10 cellular contexts compared by ENCODE assay signal in genomic region chr9:89372230-89372816, GRCh38. TPM values are rescaled to one million over a fixed set of nuclear protein-coding genes. Genes with fewer than 3 reads are reported as not detected.
DNase-seq lines count a peak whose midpoint lies in the region; ATAC-seq and TF ChIP-seq lines count a peak whose summit lies in the region.
"Had no signal": no experiment of that assay in that cellular context is flagged by ENCODE, and none has a peak within 500 bp of the region (broad histone marks: within the 10 kb centered on the region; RNA-seq: fewer than 3 reads in every experiment).

No MANE protein-coding gene starts in this region.

- TF ChIP-seq POLR2A in NB4 (IDR thresholded peaks at IDR 0.05; ENCODE audit: extremely low read depth, insufficient read length), result no peak

- H3K9me3 ChIP-seq in mesenchymal stem cell (ENCODE audit: control insufficient read depth, low read length), result no peaks in the 10 kb centered on the region
- peaks cover 12% of the 10 kb centered on the region for H3K9me3 ChIP-seq in trophoblast cell (ENCODE audit: insufficient read depth, low read depth, low read length)

- TF ChIP-seq CTCF in NB4 (IDR thresholded peaks at IDR 0.05; ENCODE audit: low read depth, low read length), result no peak

- H3K36me3 ChIP-seq in mesenchymal stem cell (ENCODE audit: control insufficient read depth in 1 of 2, insufficient read depth in 2 of 2, low read depth in 1 of 2, low read length in 2 of 2), result peaks cover 0 to 28% of the 10 kb centered on the region in 2 experiments
- H3K36me3 ChIP-seq in trophoblast cell (ENCODE audit: control insufficient read depth in 1 of 2, insufficient read depth in 2 of 2, low read length in 2 of 2), result peaks cover 0 to under 1% of the 10 kb centered on the region in 2 experiments

- peak overlapping the region; percentile 29 for H2BK15ac ChIP-seq in mesenchymal stem cell (ENCODE audit: low read depth, poor library complexity, severe bottlenecking)

- H2BK5ac ChIP-seq in mesenchymal stem cell (ENCODE audit: low read depth, low read length, poor library complexity, severe bottlenecking), result no peak overlapping the region
- no peak overlapping the region for H2BK5ac ChIP-seq in trophoblast cell (ENCODE audit: low read depth, low read length, poor library complexity)

- no peaks in the 10 kb centered on the region for H3K79me1 ChIP-seq in mesenchymal stem cell (replicated peaks; ENCODE audit: low read length, poor library complexity, severe bottlenecking)
- H3K79me1 ChIP-seq in trophoblast cell (ENCODE audit: low read length), result no peaks in the 10 kb centered on the region

- peak overlapping the region; percentile 70 for H4K91ac ChIP-seq in mesenchymal stem cell (ENCODE audit: low read length)
- no peak overlapping the region for H4K91ac ChIP-seq in trophoblast cell (ENCODE audit: low read depth, low read length)

- no peak overlapping the region for H3K9ac ChIP-seq in mesenchymal stem cell (ENCODE audit: low read length)
- H3K9ac ChIP-seq in trophoblast cell (ENCODE audit: low read length), result no peak overlapping the region
- H3K9ac ChIP-seq: parathyroid adenoma had no signal

- WGBS in mesenchymal stem cell, result 91% methylated on average over 11 of the region's 14 CpGs
- 100% methylated on average over 2 of the region's 14 CpGs for WGBS in trophoblast cell (ENCODE audit: extremely low coverage, insufficient coverage, insufficient read length)

- H2BK12ac ChIP-seq in mesenchymal stem cell (ENCODE audit: low read length in 2 of 2) (no peak overlapping the region), trophoblast cell (ENCODE audit: low read length) (no peak overlapping the region)

- H3K4me3 ChIP-seq in NB4 (ENCODE audit: low read depth, low read length), result no peak overlapping the region
- no peak overlapping the region for H3K4me3 ChIP-seq in mesenchymal stem cell (ENCODE audit: insufficient read depth in 1 of 2, low read depth in 1 of 2, low read length in 2 of 2)
- no peak overlapping the region for H3K4me3 ChIP-seq in trophoblast cell (ENCODE audit: low read depth, low read length)

- H3K23ac ChIP-seq in mesenchymal stem cell (ENCODE audit: low read length in 2 of 2) (no peak overlapping the region), trophoblast cell (ENCODE audit: low read length) (no peak overlapping the region)

- no peaks in the 10 kb centered on the region for H3K27me3 ChIP-seq in mesenchymal stem cell (ENCODE audit: control insufficient read depth in 1 of 2, insufficient read depth in 1 of 2, low read length in 2 of 2)
- no peaks in the 10 kb centered on the region for H3K27me3 ChIP-seq in trophoblast cell (ENCODE audit: insufficient read depth, low read length)

- H3K14ac ChIP-seq in mesenchymal stem cell (ENCODE audit: low read length in 2 of 2) (no peak overlapping the region), trophoblast cell (ENCODE audit: low read length) (no peak overlapping the region)

- H3K18ac ChIP-seq in mesenchymal stem cell (ENCODE audit: low read depth in 1 of 2, low read length in 2 of 2) (no peak overlapping the region), trophoblast cell (ENCODE audit: low read length) (no peak overlapping the region)

- H3K79me2 ChIP-seq in trophoblast cell (ENCODE audit: control insufficient read depth, insufficient read depth, low read length, poor library complexity), result no peaks in the 10 kb centered on the region
- H3K79me2 ChIP-seq: parathyroid adenoma had no signal

- peak; percentile 28 for DNase-seq in COLO668 (lab: John Stamatoyannopoulos, UW; ENCODE audit: unreplicated experiment)
- DNase-seq in NB4 (ENCODE audit: low read depth), result peak; percentile 36
- peak; percentile 72 for DNase-seq in activated CD8-positive, alpha-beta memory T cell treated with anti-CD3 and anti-CD28 coated beads for 24 hours
- peak; percentile 19 for DNase-seq in mesenchymal stem cell
- DNase-seq in HK-2 (ENCODE audit: unreplicated experiment), result no peak
- DNase-seq in DMS79 treated with DMSO at 0.1 percent for 48 hours (lab: John Stamatoyannopoulos, UW), result no peak
- DNase-seq in trophoblast cell, result no peak
- DNase-seq: NCI-H2171 had no signal

- H3K4me1 ChIP-seq in mesenchymal stem cell (ENCODE audit: control insufficient read depth, insufficient read depth, low read depth, low read length), result peaks cover 33% of the 10 kb centered on the region
- peaks cover 4 to 9% of the 10 kb centered on the region in 2 experiments for H3K4me1 ChIP-seq in trophoblast cell (ENCODE audit: control insufficient read depth in 1 of 2, insufficient read depth in 2 of 2, low read length in 2 of 2)
- H3K4me1 ChIP-seq: parathyroid adenoma had no signal

- H3K27ac ChIP-seq in mesenchymal stem cell (ENCODE audit: low read length, poor library complexity, severe bottlenecking), result no peak overlapping the region
- H3K27ac ChIP-seq in trophoblast cell (ENCODE audit: low read depth, low read length), result no peak overlapping the region
- H3K27ac ChIP-seq: parathyroid adenoma had no signal

- H3K4me2 ChIP-seq in mesenchymal stem cell (ENCODE audit: low read length, poor library complexity, severe bottlenecking) (no peak overlapping the region), trophoblast cell (ENCODE audit: low read length) (no peak overlapping the region)

- peak overlapping the region; percentile 35 for H4K8ac ChIP-seq in mesenchymal stem cell (ENCODE audit: low read length)
- H4K8ac ChIP-seq in trophoblast cell (ENCODE audit: low read depth, low read length), result no peak overlapping the region

- no peak overlapping the region for H3K4ac ChIP-seq in mesenchymal stem cell (ENCODE audit: low read depth in 1 of 2, low read length in 2 of 2)
- H3K4ac ChIP-seq in trophoblast cell (ENCODE audit: low read depth, low read length), result no peak overlapping the region

- ATAC-seq in HG03432 (IDR thresholded peaks at IDR 0.05; ENCODE audit: unreplicated experiment), result no peak

- no peak overlapping the region for H4K12ac ChIP-seq in trophoblast cell (ENCODE audit: low read depth, low read length)

- no peak overlapping the region for H2BK120ac ChIP-seq in mesenchymal stem cell (ENCODE audit: low read depth, low read length)
- no peak overlapping the region for H2BK120ac ChIP-seq in trophoblast cell (ENCODE audit: insufficient read depth, low read length, poor library complexity)

- no peak overlapping the region for H2AFZ ChIP-seq in mesenchymal stem cell (ENCODE audit: low read depth, low read length)
- no peak overlapping the region for H2AFZ ChIP-seq in trophoblast cell (ENCODE audit: insufficient read depth, low read length, poor library complexity)
- H2AFZ ChIP-seq: parathyroid adenoma had no signal

- no peak overlapping the region for H2AK5ac ChIP-seq in mesenchymal stem cell (ENCODE audit: low read length, severe bottlenecking)
- H2AK5ac ChIP-seq in trophoblast cell (ENCODE audit: low read length), result no peak overlapping the region

RNA-seq across cellular contexts. Expression of gene SECISBP2, which starts 54.0 kb away (rescaled TPM):
- 20.4 TPM for polyA plus RNA-seq in mesenchymal stem cell (2013, experiment 1 of 2)
- 18.6 TPM for polyA plus RNA-seq in mesenchymal stem cell (2013, experiment 2 of 2)
- polyA plus RNA-seq in trophoblast cell (2013), result 32.7 and 32.9 TPM in 2 replicates

Comparison
In these comparisons a context has a peak if more than half of its experiments do, and no peak if none do; other contexts are left out.
1. DNase-seq: peak in COLO668 (single experiment), NB4 (single experiment), activated CD8-positive, alpha-beta memory T cell treated with anti-CD3 and anti-CD28 coated beads for 24 hours (single experiment) and mesenchymal stem cell (single experiment); none in HK-2 (single experiment), DMS79 treated with DMSO at 0.1 percent for 48 hours (single experiment) and trophoblast cell (0 of 2).